ENCODE assay signal across 8 cellular contexts in the genomic region with DNA sequence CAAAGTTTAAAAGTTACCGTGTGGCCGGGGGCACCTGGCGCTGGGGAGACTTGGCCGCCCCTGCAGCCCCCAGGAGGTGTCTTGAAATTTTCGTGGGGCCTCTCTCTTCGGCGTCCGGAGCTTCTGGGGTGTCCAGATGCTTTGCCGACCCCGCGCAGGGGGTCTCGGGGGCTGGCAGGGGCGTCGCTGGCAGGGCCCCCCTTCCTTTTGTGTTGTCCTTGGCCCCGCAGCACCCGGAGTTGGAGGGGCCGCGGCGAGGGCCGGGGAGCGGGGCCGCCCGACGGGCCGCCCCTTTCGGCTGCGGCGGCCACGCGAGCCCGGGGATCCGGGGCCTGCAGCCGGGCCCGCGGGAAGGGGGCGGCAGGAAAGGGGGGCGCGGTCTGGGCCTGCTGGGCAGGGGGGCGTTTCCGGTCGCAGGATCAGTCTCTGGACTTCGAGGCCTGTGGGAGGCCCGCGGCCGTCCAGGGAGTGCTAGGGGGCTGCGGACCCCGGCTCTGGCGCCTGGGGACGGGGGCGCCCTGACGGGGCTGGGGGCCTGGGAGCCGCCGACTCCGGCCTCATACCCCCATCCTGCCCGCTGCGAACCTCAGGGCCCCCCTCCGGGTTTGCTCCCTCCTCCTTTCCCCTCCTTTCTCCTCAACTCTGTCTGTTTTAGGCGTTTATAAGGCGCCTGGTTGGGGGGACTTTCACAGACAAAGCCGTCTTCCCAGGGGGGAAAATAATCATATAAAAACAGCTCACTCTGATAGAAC.
DNase-seq lines count a peak whose midpoint lies in the region; ATAC-seq and TF ChIP-seq lines count a peak whose summit lies in the region.

No MANE protein-coding gene starts in this region.

- no peaks in the 10 kb centered on the region for H3K27me3 ChIP-seq in neuron (ENCODE audit: insufficient read depth, low read length)

- DNase-seq in stimulated activated CD4-positive, alpha-beta T cell treated with anti-CD3 and anti-CD28 coated beads, Interleukin-15, amount 100 ng/mL, for 24 hours = peak; percentile 22
- no peak for DNase-seq in stimulated activated CD4-positive, alpha-beta T cell treated with anti-CD3 and anti-CD28 coated beads, Interleukin-4, amount 100 ng/mL, for 24 hours
- peak; percentile 70 for DNase-seq in activated CD8-positive, alpha-beta memory T cell treated with anti-CD3 and anti-CD28 coated beads for 24 hours
- DNase-seq in fibroblast of mammary gland (ENCODE audit: low read depth) (no peak), NCI-H187 (lab: John Stamatoyannopoulos, UW) (no peak), LoVo (ENCODE audit: low spot score) (no peak)

- no peak for ATAC-seq in HG02885 (IDR thresholded peaks at IDR 0.05; ENCODE audit: poor library complexity, unreplicated experiment)

- TF ChIP-seq CTCF in fibroblast of mammary gland (conservative IDR thresholded peaks at IDR 0.05; ENCODE audit: control insufficient read depth, insufficient read depth, low read depth, low read length) = no peak

- peak overlapping the region; percentile 81 for H3K4me3 ChIP-seq in fibroblast of mammary gland (ENCODE audit: control insufficient read depth, low read depth, low read length)
- H3K4me3 ChIP-seq in neuron (ENCODE audit: low read length) = peak overlapping the region; percentile 91

- no peaks in the 10 kb centered on the region for H3K9me3 ChIP-seq in neuron (ENCODE audit: low read length)

- H3K4me1 ChIP-seq in neuron (ENCODE audit: insufficient read depth, low read length) = peaks cover 8% of the 10 kb centered on the region

- peaks cover 4% of the 10 kb centered on the region for H3K36me3 ChIP-seq in neuron (ENCODE audit: insufficient read depth, low read length)

- H2AFZ ChIP-seq in neuron (ENCODE audit: low read depth, low read length) = peak overlapping the region; percentile 84

Comparison
In these comparisons a context has a peak if more than half of its experiments do, and no peak if none do; other contexts are left out.
1. DNase-seq: peak in stimulated activated CD4-positive, alpha-beta T cell treated with anti-CD3 and anti-CD28 coated beads, Interleukin-15, amount 100 ng/mL, for 24 hours (single experiment) and activated CD8-positive, alpha-beta memory T cell treated with anti-CD3 and anti-CD28 coated beads for 24 hours (single experiment); none in stimulated activated CD4-positive, alpha-beta T cell treated with anti-CD3 and anti-CD28 coated beads, Interleukin-4, amount 100 ng/mL, for 24 hours (single experiment), fibroblast of mammary gland (single experiment), NCI-H187 (0 of 2) and LoVo (single experiment).